1 cellular context compared by ENCODE assay signal in the genomic region with DNA sequence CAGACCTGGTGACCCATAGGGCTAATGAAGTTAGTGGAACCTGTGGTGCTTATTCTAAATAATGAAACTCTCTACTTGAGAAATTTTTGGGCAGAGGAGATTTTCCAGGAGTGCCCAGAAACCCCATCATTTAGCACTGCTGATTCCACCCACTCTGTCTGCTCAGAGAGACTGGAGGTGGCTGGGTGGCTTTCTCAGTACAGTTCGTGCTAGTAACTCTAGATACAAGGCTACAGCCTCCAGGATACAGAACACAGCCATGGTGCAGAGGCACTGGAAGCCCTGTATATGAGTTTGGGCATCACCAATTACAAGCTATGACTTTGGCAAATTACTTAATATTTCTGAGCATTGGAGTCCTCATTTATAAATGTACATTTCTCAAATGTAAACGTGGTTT.
TF ChIP-seq lines count a peak whose summit lies in the region.

No MANE protein-coding gene starts in this region.

TF ChIP-seq in GM23338, 12 proteins besides CTCF, POLR2A, EP300 and RAD21 (continued from another document):
- TF ChIP-seq REST (IDR thresholded peaks at IDR 0.05; ENCODE audit: unreplicated experiment) (no peak), EZH2 (IDR thresholded peaks at IDR 0.05; ENCODE audit: low read depth, unreplicated experiment) (no peak), ZNF331 (CRISPR knock-in tag; IDR thresholded peaks at IDR 0.05; ENCODE audit: low read depth) (no peak), STAT1 (IDR thresholded peaks at IDR 0.05; ENCODE audit: unreplicated experiment) (no peak), CREB1 (CRISPR knock-in tag; IDR thresholded peaks at IDR 0.05; ENCODE audit: low read depth) (no peak), JUNB (IDR thresholded peaks at IDR 0.05; ENCODE audit: unreplicated experiment) (no peak), ETS1 (IDR thresholded peaks at IDR 0.05) (no peak), ZNF114 (CRISPR knock-in tag; IDR thresholded peaks at IDR 0.05) (no peak), EZH2phosphoT487 (IDR thresholded peaks at IDR 0.05; ENCODE audit: unreplicated experiment) (no peak), POLR2AphosphoS5 (IDR thresholded peaks at IDR 0.05; ENCODE audit: low read depth) (no peak)
- TF ChIP-seq, protein P1, sequence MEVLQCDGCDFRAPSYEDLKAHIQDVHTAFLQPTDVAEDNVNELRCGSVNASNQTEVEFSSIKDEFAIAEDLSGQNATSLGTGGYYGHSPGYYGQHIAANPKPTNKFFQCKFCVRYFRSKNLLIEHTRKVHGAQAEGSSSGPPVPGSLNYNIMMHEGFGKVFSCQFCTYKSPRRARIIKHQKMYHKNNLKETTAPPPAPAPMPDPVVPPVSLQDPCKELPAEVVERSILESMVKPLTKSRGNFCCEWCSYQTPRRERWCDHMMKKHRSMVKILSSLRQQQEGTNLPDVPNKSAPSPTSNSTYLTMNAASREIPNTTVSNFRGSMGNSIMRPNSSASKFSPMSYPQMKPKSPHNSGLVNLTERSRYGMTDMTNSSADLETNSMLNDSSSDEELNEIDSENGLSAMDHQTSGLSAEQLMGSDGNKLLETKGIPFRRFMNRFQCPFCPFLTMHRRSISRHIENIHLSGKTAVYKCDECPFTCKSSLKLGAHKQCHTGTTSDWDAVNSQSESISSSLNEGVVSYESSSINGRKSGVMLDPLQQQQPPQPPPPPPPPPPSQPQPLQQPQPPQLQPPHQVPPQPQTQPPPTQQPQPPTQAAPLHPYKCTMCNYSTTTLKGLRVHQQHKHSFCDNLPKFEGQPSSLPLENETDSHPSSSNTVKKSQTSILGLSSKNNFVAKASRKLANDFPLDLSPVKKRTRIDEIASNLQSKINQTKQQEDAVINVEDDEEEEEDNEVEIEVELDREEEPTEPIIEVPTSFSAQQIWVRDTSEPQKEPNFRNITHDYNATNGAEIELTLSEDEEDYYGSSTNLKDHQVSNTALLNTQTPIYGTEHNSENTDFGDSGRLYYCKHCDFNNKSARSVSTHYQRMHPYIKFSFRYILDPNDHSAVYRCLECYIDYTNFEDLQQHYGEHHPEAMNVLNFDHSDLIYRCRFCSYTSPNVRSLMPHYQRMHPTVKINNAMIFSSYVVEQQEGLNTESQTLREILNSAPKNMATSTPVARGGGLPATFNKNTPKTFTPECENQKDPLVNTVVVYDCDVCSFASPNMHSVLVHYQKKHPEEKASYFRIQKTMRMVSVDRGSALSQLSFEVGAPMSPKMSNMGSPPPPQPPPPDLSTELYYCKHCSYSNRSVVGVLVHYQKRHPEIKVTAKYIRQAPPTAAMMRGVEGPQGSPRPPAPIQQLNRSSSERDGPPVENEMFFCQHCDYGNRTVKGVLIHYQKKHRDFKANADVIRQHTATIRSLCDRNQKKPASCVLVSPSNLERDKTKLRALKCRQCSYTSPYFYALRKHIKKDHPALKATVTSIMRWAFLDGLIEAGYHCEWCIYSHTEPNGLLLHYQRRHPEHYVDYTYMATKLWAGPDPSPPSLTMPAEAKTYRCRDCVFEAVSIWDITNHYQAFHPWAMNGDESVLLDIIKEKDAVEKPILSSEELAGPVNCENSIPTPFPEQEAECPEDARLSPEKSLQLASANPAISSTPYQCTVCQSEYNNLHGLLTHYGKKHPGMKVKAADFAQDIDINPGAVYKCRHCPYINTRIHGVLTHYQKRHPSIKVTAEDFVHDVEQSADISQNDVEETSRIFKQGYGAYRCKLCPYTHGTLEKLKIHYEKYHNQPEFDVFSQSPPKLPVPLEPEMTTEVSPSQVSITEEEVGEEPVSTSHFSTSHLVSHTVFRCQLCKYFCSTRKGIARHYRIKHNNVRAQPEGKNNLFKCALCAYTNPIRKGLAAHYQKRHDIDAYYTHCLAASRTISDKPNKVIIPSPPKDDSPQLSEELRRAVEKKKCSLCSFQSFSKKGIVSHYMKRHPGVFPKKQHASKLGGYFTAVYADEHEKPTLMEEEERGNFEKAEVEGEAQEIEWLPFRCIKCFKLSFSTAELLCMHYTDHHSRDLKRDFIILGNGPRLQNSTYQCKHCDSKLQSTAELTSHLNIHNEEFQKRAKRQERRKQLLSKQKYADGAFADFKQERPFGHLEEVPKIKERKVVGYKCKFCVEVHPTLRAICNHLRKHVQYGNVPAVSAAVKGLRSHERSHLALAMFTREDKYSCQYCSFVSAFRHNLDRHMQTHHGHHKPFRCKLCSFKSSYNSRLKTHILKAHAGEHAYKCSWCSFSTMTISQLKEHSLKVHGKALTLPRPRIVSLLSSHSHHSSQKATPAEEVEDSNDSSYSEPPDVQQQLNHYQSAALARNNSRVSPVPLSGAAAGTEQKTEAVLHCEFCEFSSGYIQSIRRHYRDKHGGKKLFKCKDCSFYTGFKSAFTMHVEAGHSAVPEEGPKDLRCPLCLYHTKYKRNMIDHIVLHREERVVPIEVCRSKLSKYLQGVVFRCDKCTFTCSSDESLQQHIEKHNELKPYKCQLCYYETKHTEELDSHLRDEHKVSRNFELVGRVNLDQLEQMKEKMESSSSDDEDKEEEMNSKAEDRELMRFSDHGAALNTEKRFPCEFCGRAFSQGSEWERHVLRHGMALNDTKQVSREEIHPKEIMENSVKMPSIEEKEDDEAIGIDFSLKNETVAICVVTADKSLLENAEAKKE (CRISPR knock-in tag; IDR thresholded peaks at IDR 0.05) = no peak
